11 cellular contexts compared by ENCODE assay signal in the genomic region with DNA sequence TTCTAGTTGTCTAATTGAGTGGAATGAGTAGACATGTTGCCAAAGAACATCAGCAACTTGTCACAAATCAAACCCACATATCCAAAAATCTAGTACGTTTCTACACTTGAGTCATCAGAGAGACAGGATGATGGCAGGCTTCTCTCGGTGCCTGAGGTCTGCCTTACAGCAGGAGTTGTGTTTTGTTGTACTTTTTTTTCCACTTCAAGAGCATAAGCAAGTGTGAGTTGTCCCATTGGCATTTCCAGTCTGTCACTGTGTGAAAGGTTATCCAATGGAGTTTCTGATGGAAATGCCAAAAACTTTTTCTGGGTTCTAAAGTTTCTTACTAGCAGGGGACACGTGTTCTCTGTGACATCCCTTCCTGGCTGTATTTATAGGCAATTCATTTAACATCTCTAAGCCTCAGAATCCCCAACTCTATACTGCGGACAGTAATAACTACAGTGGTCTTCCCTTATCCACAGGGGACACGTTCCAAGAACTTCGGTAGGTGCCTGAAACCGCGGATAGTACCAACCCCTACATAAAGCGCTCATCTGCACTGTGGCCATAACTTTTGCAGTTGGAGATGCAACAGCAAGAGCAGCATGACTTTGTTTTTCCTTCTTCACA.
A peak's percentile ranks its signal among the peaks of the same experiment; 100 is the strongest.
DNase-seq lines count a peak whose midpoint lies in the region; ATAC-seq and TF ChIP-seq lines count a peak whose summit lies in the region.
"Had no signal": no experiment of that assay in that cellular context is flagged by ENCODE, and none has a peak within 500 bp of the region (broad histone marks: within the 10 kb centered on the region; RNA-seq: fewer than 3 reads in every experiment).

No MANE protein-coding gene starts in this region.

- CTCF ChIA-PET in activated CD8-positive, alpha-beta T cell treated with anti-CD3 and anti-CD28 coated beads, Interleukin-2, amount 10 ng/mL, durations not matched to agents 7 days and 5 days (lab: Charles Lee): no interaction called here

- peak; percentile 52 for DNase-seq in activated naive CD4-positive, alpha-beta T cell treated with Interleukin-2 at 50 U/mL for 16 hours
- no peak for DNase-seq in activated naive CD4-positive, alpha-beta T cell (lab: John Stamatoyannopoulos, UW)
- peak; percentile 57 for DNase-seq in activated CD8-positive, alpha-beta T cell treated with anti-CD3 and anti-CD28 coated beads, Interleukin-2, amount 10 ng/mL, durations not matched to agents 7 days and 5 days
- DNase-seq in fibroblast of the conjunctiva (ENCODE audit: low read depth) (peak; percentile 40), stromal cell of bone marrow (ENCODE audit: low read depth) (peak; percentile 87), tibial artery (no peak), C1 segment of cervical spinal cord (lab: John Stamatoyannopoulos, UW) (no peak)
- DNase-seq: effector memory CD4-positive, alpha-beta T cell; NCI-H2029 treated with DMSO at 0.1 percent for 48 hours; T1000 had no signal

- ATAC-seq in activated CD8-positive, alpha-beta T cell treated with anti-CD3 and anti-CD28 coated beads, Interleukin-2, amount 10 ng/mL, durations not matched to agents 7 days and 5 days: peak; percentile 81
- ATAC-seq in GM21786 (IDR thresholded peaks at IDR 0.05; ENCODE audit: unreplicated experiment): no peak

- POLR2A ChIA-PET in activated CD8-positive, alpha-beta T cell treated with anti-CD3 and anti-CD28 coated beads, Interleukin-2, amount 10 ng/mL, durations not matched to agents 7 days and 5 days (lab: Charles Lee): interaction anchor here (1.4 kb wide), 1 partner anchor 23 kb away, joined by 4 read pairs; no protein-coding TSS in a partner anchor

- intact Hi-C loops in tibial artery (cut with DNase I; ENCODE audit: low total_unique reads): no loop called here

- H3K9me3 Mint-ChIP-seq in activated CD8-positive, alpha-beta T cell treated with anti-CD3 and anti-CD28 coated beads, Interleukin-2, amount 10 ng/mL, durations not matched to agents 7 days and 5 days (ENCODE audit: insufficient read depth): no peaks in the 10 kb centered on the region

- peaks cover 58% of the 10 kb centered on the region for H3K4me1 Mint-ChIP-seq in activated CD8-positive, alpha-beta T cell treated with anti-CD3 and anti-CD28 coated beads, Interleukin-2, amount 10 ng/mL, durations not matched to agents 7 days and 5 days (ENCODE audit: low read depth)

- no peaks in the 10 kb centered on the region for H3K36me3 ChIP-seq in tibial artery

- H3K27me3 Mint-ChIP-seq in activated CD8-positive, alpha-beta T cell treated with anti-CD3 and anti-CD28 coated beads, Interleukin-2, amount 10 ng/mL, durations not matched to agents 7 days and 5 days (ENCODE audit: low read depth): peaks cover 5% of the 10 kb centered on the region

- H3K27me3 ChIP-seq in tibial artery: peaks cover 0 to 16% of the 10 kb centered on the region in 2 donors

- H3K4me3 Mint-ChIP-seq in activated CD8-positive, alpha-beta T cell treated with anti-CD3 and anti-CD28 coated beads, Interleukin-2, amount 10 ng/mL, durations not matched to agents 7 days and 5 days: peak overlapping the region; percentile 38

- no peak overlapping the region for H3K4me3 ChIP-seq in tibial artery

- TF ChIP-seq CTCF in tibial artery (IDR thresholded peaks at IDR 0.05): no peak

- H3K36me3 Mint-ChIP-seq in activated CD8-positive, alpha-beta T cell treated with anti-CD3 and anti-CD28 coated beads, Interleukin-2, amount 10 ng/mL, durations not matched to agents 7 days and 5 days (ENCODE audit: low read depth): peaks cover 10% of the 10 kb centered on the region

- H3K27ac Mint-ChIP-seq in activated CD8-positive, alpha-beta T cell treated with anti-CD3 and anti-CD28 coated beads, Interleukin-2, amount 10 ng/mL, durations not matched to agents 7 days and 5 days: peak overlapping the region; percentile 84

- H3K27ac ChIP-seq in tibial artery: no peak overlapping the region

- H3K9me3 ChIP-seq in tibial artery: no peaks in the 10 kb centered on the region

- H3K4me1 ChIP-seq in tibial artery: no peaks in the 10 kb centered on the region

Comparison
In these comparisons a context has a peak if more than half of its experiments do, and no peak if none do; other contexts are left out.
1. DNase-seq: peak in activated naive CD4-positive, alpha-beta T cell treated with Interleukin-2 at 50 U/mL for 16 hours (single experiment), activated CD8-positive, alpha-beta T cell treated with anti-CD3 and anti-CD28 coated beads, Interleukin-2, amount 10 ng/mL, durations not matched to agents 7 days and 5 days (single experiment), fibroblast of the conjunctiva (single experiment) and stromal cell of bone marrow (single experiment); none in activated naive CD4-positive, alpha-beta T cell (0 of 4), tibial artery (0 of 2) and C1 segment of cervical spinal cord (0 of 14).